12 cellular contexts compared by ENCODE assay signal in genomic region chr3:29335921-29336320, GRCh38. TPM values are rescaled to one million over a fixed set of nuclear protein-coding genes. Genes with fewer than 3 reads are reported as not detected.
A peak's percentile ranks its signal among the peaks of the same experiment; 100 is the strongest.
DNase-seq lines count a peak whose midpoint lies in the region; ATAC-seq and TF ChIP-seq lines count a peak whose summit lies in the region.
"Had no signal": no experiment of that assay in that cellular context is flagged by ENCODE, and none has a peak within 500 bp of the region (broad histone marks: within the 10 kb centered on the region; RNA-seq: fewer than 3 reads in every experiment).

No MANE protein-coding gene starts in this region.

- H3K9me3 Mint-ChIP-seq in activated CD8-positive, alpha-beta T cell treated with anti-CD3 and anti-CD28 coated beads for 36 hours: no peaks in the 10 kb centered on the region
- no peaks in the 10 kb centered on the region for H3K9me3 Mint-ChIP-seq in activated CD4-positive, alpha-beta T cell treated with anti-CD3 and anti-CD28 coated beads, Interleukin-2, amount 10 ng/mL, durations not matched to agents 7 days and 5 days
- H3K9me3 Mint-ChIP-seq: activated T-helper 2 cell treated with anti-CD3 and anti-CD28 coated beads, Interferon-gamma antibody, Interleukin-2, Interleukin-4, amounts not matched to agents 10 μg/mL and 5 μg/mL and 100 μg/mL, durations not matched to agents 14 hours and 24 hours and 36 hours had no signal

- intact Hi-C loops in activated CD8-positive, alpha-beta T cell treated with anti-CD3 and anti-CD28 coated beads for 36 hours (cut with micrococcal nuclease): no loop called here

- H3K4me3 Mint-ChIP-seq in activated CD8-positive, alpha-beta T cell treated with anti-CD3 and anti-CD28 coated beads for 36 hours: no peak overlapping the region
- H3K4me3 Mint-ChIP-seq in activated CD4-positive, alpha-beta T cell treated with anti-CD3 and anti-CD28 coated beads, Interleukin-2, amount 10 ng/mL, durations not matched to agents 7 days and 5 days: no peak overlapping the region
- H3K4me3 Mint-ChIP-seq: CD8-positive, alpha-beta memory T cell had no signal

- H3K27me3 ChIP-seq in rectal smooth muscle tissue (ENCODE audit: control insufficient read depth, insufficient read depth, low read length): no peaks in the 10 kb centered on the region

- DNase-seq in AG09309 (ENCODE audit: low read depth): no peak
- DNase-seq in fibroblast of pulmonary artery (ENCODE audit: low read depth): no peak
- no peak for DNase-seq in activated CD8-positive, alpha-beta T cell treated with anti-CD3 and anti-CD28 coated beads for 36 hours
- no peak for DNase-seq in activated CD4-positive, alpha-beta T cell treated with anti-CD3 and anti-CD28 coated beads, Interleukin-2, amount 10 ng/mL, durations not matched to agents 7 days and 5 days
- DNase-seq: CD8-positive, alpha-beta memory T cell; effector CD8-positive, alpha-beta T cell; stimulated activated CD4-positive, alpha-beta T cell treated with anti-CD3 and anti-CD28 coated beads, Interleukin-4, amount 100 ng/mL, for 4 hours had no signal

- no peak for TF ChIP-seq CTCF in AG09309 (IDR thresholded peaks at IDR 0.05; ENCODE audit: control insufficient read depth, insufficient read depth, low read depth, low read length, missing control alignments)
- no peak for TF ChIP-seq CTCF in WI38 (IDR thresholded peaks at IDR 0.05; ENCODE audit: low read depth, low read length)
- no peak for TF ChIP-seq CTCF in fibroblast of pulmonary artery (IDR thresholded peaks at IDR 0.05; ENCODE audit: low read length, missing control alignments)
- no peak for TF ChIP-seq CTCF in activated CD8-positive, alpha-beta T cell treated with anti-CD3 and anti-CD28 coated beads for 36 hours (IDR thresholded peaks at IDR 0.05)

- peak overlapping the region; percentile 86 for H3K27ac ChIP-seq in rectal smooth muscle tissue (ENCODE audit: low read depth, low read length)

- peaks cover 25% of the 10 kb centered on the region for H3K4me1 ChIP-seq in rectal smooth muscle tissue (ENCODE audit: control insufficient read depth, insufficient read depth, low read length)

- no peaks in the 10 kb centered on the region for H3K4me1 Mint-ChIP-seq in activated CD8-positive, alpha-beta T cell treated with anti-CD3 and anti-CD28 coated beads for 36 hours (ENCODE audit: low read depth)
- H3K4me1 Mint-ChIP-seq in activated CD4-positive, alpha-beta T cell treated with anti-CD3 and anti-CD28 coated beads, Interleukin-2, amount 10 ng/mL, durations not matched to agents 7 days and 5 days: no peaks in the 10 kb centered on the region
- H3K4me1 Mint-ChIP-seq: CD8-positive, alpha-beta memory T cell had no signal

- no peaks in the 10 kb centered on the region for H3K36me3 Mint-ChIP-seq in activated CD8-positive, alpha-beta T cell treated with anti-CD3 and anti-CD28 coated beads for 36 hours (ENCODE audit: low read depth)
- H3K36me3 Mint-ChIP-seq in activated CD4-positive, alpha-beta T cell treated with anti-CD3 and anti-CD28 coated beads, Interleukin-2, amount 10 ng/mL, durations not matched to agents 7 days and 5 days (ENCODE audit: low read depth): no peaks in the 10 kb centered on the region
- H3K36me3 Mint-ChIP-seq: CD8-positive, alpha-beta memory T cell had no signal

- no peak overlapping the region for H3K27ac Mint-ChIP-seq in activated CD8-positive, alpha-beta T cell treated with anti-CD3 and anti-CD28 coated beads for 36 hours
- H3K27ac Mint-ChIP-seq in activated CD4-positive, alpha-beta T cell treated with anti-CD3 and anti-CD28 coated beads, Interleukin-2, amount 10 ng/mL, durations not matched to agents 7 days and 5 days: no peak overlapping the region
- H3K27ac Mint-ChIP-seq: activated T-helper 2 cell treated with anti-CD3 and anti-CD28 coated beads, Interferon-gamma antibody, Interleukin-2, Interleukin-4, amounts not matched to agents 10 μg/mL and 5 μg/mL and 100 μg/mL, durations not matched to agents 14 hours and 24 hours and 36 hours; CD8-positive, alpha-beta memory T cell had no signal

- peaks cover 3% of the 10 kb centered on the region for H3K27me3 Mint-ChIP-seq in activated CD8-positive, alpha-beta T cell treated with anti-CD3 and anti-CD28 coated beads for 36 hours
- H3K27me3 Mint-ChIP-seq in activated CD4-positive, alpha-beta T cell treated with anti-CD3 and anti-CD28 coated beads, Interleukin-2, amount 10 ng/mL, durations not matched to agents 7 days and 5 days: no peaks in the 10 kb centered on the region
- H3K27me3 Mint-ChIP-seq: CD8-positive, alpha-beta memory T cell had no signal

- H3K4me3 ChIP-seq in AG09309 (ENCODE audit: control insufficient read depth, low read depth, low read length) (peak overlapping the region; percentile 29), WI38 (ENCODE audit: low read depth, low read length) (peak overlapping the region; percentile 47), fibroblast of pulmonary artery (replicated peaks; ENCODE audit: low read depth, low read length) (peak overlapping the region; percentile 36), rectal smooth muscle tissue (ENCODE audit: low read length) (peak overlapping the region; percentile 57)

- POLR2A ChIA-PET in activated CD8-positive, alpha-beta T cell treated with anti-CD3 and anti-CD28 coated beads for 36 hours (lab: Charles Lee): no interaction called here
- POLR2A ChIA-PET in activated CD4-positive, alpha-beta T cell treated with anti-CD3 and anti-CD28 coated beads, Interleukin-2, amount 10 ng/mL, durations not matched to agents 7 days and 5 days (lab: Charles Lee): no interaction called here

- no peak overlapping the region for H3K9ac ChIP-seq in rectal smooth muscle tissue (ENCODE audit: low read length)

- H3K36me3 ChIP-seq in rectal smooth muscle tissue (ENCODE audit: control insufficient read depth, insufficient read depth, low read length): no peaks in the 10 kb centered on the region

- CTCF ChIA-PET in activated CD8-positive, alpha-beta T cell treated with anti-CD3 and anti-CD28 coated beads for 36 hours (lab: Charles Lee): no interaction called here
- CTCF ChIA-PET in activated CD4-positive, alpha-beta T cell treated with anti-CD3 and anti-CD28 coated beads, Interleukin-2, amount 10 ng/mL, durations not matched to agents 7 days and 5 days (lab: Charles Lee): no interaction called here

- no peak for ATAC-seq in HG03442 (IDR thresholded peaks at IDR 0.05; ENCODE audit: unreplicated experiment)
- no peak for ATAC-seq in activated CD8-positive, alpha-beta T cell treated with anti-CD3 and anti-CD28 coated beads for 36 hours
- no peak for ATAC-seq in GM19328 (IDR thresholded peaks at IDR 0.05; ENCODE audit: unreplicated experiment)

RNA-seq across cellular contexts. Expression of gene RBMS3, which starts 55.0 kb away (rescaled TPM):
- total RNA-seq in activated CD8-positive, alpha-beta T cell treated with anti-CD3 and anti-CD28 coated beads for 36 hours: 1 to 10 TPM; 2.3 to 2.8 TPM
- under 1 TPM; 0.25 to 0.27 TPM for total RNA-seq in activated CD4-positive, alpha-beta T cell treated with anti-CD3 and anti-CD28 coated beads, Interleukin-2, amount 10 ng/mL, durations not matched to agents 7 days and 5 days
